ENCODE assay signal across 1 cellular context in genomic region chr14:52948039-52948438, GRCh38.
TF ChIP-seq lines count a peak whose summit lies in the region.

No MANE protein-coding gene starts in this region.

TF ChIP-seq in HepG2, 621 proteins besides CTCF, POLR2A, EP300 and RAD21 (continued from another document and continues in another):
- no peak for TF ChIP-seq RERE (CRISPR knock-in tag; IDR thresholded peaks at IDR 0.05; ENCODE audit: low read depth)
- TF ChIP-seq KAT7 (CRISPR knock-in tag; IDR thresholded peaks at IDR 0.05; ENCODE audit: borderline replicate concordance), result no peak
- no peak for TF ChIP-seq ZNF788 (CRISPR knock-in tag; IDR thresholded peaks at IDR 0.05; ENCODE audit: borderline replicate concordance)
- TF ChIP-seq FOXJ3 (CRISPR knock-in tag; IDR thresholded peaks at IDR 0.05; ENCODE audit: borderline replicate concordance), result peak; percentile 74; the same call in 1 of the 2 replicates
- TF ChIP-seq PHF5A (CRISPR knock-in tag; IDR thresholded peaks at IDR 0.05; ENCODE audit: low read depth, unreplicated experiment), result no peak
- TF ChIP-seq SRSF1 (optimal IDR thresholded peaks at IDR 0.05; ENCODE audit: low read depth, low read length), result no peak
- no peak for TF ChIP-seq SOX13 (IDR thresholded peaks at IDR 0.05)
- peak in 1 of 2 experiments; percentile 80; a peak in 2 of 4 replicates for TF ChIP-seq SOX13 (CRISPR knock-in tag; conservative IDR thresholded peaks at IDR 0.05 in 1 of 2, IDR thresholded peaks at IDR 0.05 in 1 of 2)
- TF ChIP-seq, protein P1, sequence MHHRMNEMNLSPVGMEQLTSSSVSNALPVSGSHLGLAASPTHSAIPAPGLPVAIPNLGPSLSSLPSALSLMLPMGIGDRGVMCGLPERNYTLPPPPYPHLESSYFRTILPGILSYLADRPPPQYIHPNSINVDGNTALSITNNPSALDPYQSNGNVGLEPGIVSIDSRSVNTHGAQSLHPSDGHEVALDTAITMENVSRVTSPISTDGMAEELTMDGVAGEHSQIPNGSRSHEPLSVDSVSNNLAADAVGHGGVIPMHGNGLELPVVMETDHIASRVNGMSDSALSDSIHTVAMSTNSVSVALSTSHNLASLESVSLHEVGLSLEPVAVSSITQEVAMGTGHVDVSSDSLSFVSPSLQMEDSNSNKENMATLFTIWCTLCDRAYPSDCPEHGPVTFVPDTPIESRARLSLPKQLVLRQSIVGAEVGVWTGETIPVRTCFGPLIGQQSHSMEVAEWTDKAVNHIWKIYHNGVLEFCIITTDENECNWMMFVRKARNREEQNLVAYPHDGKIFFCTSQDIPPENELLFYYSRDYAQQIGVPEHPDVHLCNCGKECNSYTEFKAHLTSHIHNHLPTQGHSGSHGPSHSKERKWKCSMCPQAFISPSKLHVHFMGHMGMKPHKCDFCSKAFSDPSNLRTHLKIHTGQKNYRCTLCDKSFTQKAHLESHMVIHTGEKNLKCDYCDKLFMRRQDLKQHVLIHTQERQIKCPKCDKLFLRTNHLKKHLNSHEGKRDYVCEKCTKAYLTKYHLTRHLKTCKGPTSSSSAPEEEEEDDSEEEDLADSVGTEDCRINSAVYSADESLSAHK (CRISPR knock-in tag; IDR thresholded peaks at IDR 0.05; ENCODE audit: borderline replicate concordance), result no peak
- no peak for TF ChIP-seq SPEN (CRISPR knock-in tag; IDR thresholded peaks at IDR 0.05; ENCODE audit: low read depth)
- TF ChIP-seq ZNF12 (CRISPR knock-in tag; IDR thresholded peaks at IDR 0.05), result peak; percentile 27; the same call in 1 of the 2 replicates
- no peak for TF ChIP-seq YEATS2 (CRISPR knock-in tag; IDR thresholded peaks at IDR 0.05; ENCODE audit: borderline replicate concordance)
- TF ChIP-seq, protein P2, sequence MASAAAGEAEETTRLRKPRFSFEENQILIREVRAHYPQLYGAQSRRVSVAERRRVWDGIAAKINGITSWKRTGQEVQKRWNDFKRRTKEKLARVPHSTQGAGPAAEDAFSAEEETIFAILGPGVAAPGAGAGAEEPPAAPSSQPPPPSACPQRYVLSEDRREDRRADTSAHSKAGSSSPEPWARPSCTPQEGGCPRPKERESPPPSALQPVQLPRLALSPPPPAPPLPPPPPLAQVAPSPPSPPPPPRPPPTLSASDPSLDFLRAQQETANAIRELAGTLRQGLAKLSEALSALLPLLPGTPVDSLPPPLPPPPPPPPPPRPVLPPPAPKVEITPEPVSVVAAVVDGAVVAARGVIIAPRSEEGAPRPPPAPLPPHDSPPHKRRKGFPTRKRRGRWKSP (CRISPR knock-in tag; IDR thresholded peaks at IDR 0.05), result no peak
- TF ChIP-seq ZNF367 (CRISPR knock-in tag; IDR thresholded peaks at IDR 0.05; ENCODE audit: borderline replicate concordance), result no peak
- no peak for TF ChIP-seq THYN1 (CRISPR knock-in tag; IDR thresholded peaks at IDR 0.05; ENCODE audit: borderline replicate concordance, low read depth)
- TF ChIP-seq RFX3 (CRISPR knock-in tag; IDR thresholded peaks at IDR 0.05), result no peak
- no peak for TF ChIP-seq MIXL1 (CRISPR knock-in tag; IDR thresholded peaks at IDR 0.05)
- no peak for TF ChIP-seq ZNF720 (CRISPR knock-in tag; IDR thresholded peaks at IDR 0.05)
- no peak for TF ChIP-seq NCOA1 (CRISPR knock-in tag; IDR thresholded peaks at IDR 0.05)
- no peak; the same call in 1 of the 2 replicates for TF ChIP-seq ZNF362 (CRISPR knock-in tag; IDR thresholded peaks at IDR 0.05; ENCODE audit: borderline replicate concordance)
- TF ChIP-seq ZNF280D (CRISPR knock-in tag; IDR thresholded peaks at IDR 0.05), result no peak
- no peak for TF ChIP-seq HOXA5 (CRISPR knock-in tag; IDR thresholded peaks at IDR 0.05)
- TF ChIP-seq LBX2 (CRISPR knock-in tag; IDR thresholded peaks at IDR 0.05; ENCODE audit: borderline replicate concordance), result no peak
- TF ChIP-seq NR2F1 (CRISPR knock-in tag; IDR thresholded peaks at IDR 0.05), result peak; percentile 60 to 79; a peak in 3 of 4 replicates
- no peak for TF ChIP-seq MED8 (CRISPR knock-in tag; IDR thresholded peaks at IDR 0.05; ENCODE audit: insufficient replicate concordance)
- TF ChIP-seq ZNF432 (CRISPR knock-in tag; IDR thresholded peaks at IDR 0.05; ENCODE audit: borderline replicate concordance), result no peak
- TF ChIP-seq, protein P3, sequence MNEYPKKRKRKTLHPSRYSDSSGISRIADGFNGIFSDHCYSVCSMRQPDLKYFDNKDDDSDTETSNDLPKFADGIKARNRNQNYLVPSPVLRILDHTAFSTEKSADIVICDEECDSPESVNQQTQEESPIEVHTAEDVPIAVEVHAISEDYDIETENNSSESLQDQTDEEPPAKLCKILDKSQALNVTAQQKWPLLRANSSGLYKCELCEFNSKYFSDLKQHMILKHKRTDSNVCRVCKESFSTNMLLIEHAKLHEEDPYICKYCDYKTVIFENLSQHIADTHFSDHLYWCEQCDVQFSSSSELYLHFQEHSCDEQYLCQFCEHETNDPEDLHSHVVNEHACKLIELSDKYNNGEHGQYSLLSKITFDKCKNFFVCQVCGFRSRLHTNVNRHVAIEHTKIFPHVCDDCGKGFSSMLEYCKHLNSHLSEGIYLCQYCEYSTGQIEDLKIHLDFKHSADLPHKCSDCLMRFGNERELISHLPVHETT (CRISPR knock-in tag; conservative IDR thresholded peaks at IDR 0.05), result no peak
- no peak for TF ChIP-seq ZSCAN25 (CRISPR knock-in tag; IDR thresholded peaks at IDR 0.05)
- TF ChIP-seq HMGA1 (CRISPR knock-in tag; conservative IDR thresholded peaks at IDR 0.05), result no peak
- TF ChIP-seq PLSCR1 (CRISPR knock-in tag; IDR thresholded peaks at IDR 0.05; ENCODE audit: borderline replicate concordance), result no peak
- no peak for TF ChIP-seq MAZ (IDR thresholded peaks at IDR 0.05; ENCODE audit: borderline replicate concordance, low read depth, low read length)
- TF ChIP-seq MAZ (CRISPR knock-in tag; IDR thresholded peaks at IDR 0.05; ENCODE audit: low read depth), result no peak
- TF ChIP-seq, protein P4, sequence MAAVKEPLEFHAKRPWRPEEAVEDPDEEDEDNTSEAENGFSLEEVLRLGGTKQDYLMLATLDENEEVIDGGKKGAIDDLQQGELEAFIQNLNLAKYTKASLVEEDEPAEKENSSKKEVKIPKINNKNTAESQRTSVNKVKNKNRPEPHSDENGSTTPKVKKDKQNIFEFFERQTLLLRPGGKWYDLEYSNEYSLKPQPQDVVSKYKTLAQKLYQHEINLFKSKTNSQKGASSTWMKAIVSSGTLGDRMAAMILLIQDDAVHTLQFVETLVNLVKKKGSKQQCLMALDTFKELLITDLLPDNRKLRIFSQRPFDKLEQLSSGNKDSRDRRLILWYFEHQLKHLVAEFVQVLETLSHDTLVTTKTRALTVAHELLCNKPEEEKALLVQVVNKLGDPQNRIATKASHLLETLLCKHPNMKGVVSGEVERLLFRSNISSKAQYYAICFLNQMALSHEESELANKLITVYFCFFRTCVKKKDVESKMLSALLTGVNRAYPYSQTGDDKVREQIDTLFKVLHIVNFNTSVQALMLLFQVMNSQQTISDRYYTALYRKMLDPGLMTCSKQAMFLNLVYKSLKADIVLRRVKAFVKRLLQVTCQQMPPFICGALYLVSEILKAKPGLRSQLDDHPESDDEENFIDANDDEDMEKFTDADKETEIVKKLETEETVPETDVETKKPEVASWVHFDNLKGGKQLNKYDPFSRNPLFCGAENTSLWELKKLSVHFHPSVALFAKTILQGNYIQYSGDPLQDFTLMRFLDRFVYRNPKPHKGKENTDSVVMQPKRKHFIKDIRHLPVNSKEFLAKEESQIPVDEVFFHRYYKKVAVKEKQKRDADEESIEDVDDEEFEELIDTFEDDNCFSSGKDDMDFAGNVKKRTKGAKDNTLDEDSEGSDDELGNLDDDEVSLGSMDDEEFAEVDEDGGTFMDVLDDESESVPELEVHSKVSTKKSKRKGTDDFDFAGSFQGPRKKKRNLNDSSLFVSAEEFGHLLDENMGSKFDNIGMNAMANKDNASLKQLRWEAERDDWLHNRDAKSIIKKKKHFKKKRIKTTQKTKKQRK (IDR thresholded peaks at IDR 0.05; ENCODE audit: low read length), result no peak
- TF ChIP-seq, protein P5, sequence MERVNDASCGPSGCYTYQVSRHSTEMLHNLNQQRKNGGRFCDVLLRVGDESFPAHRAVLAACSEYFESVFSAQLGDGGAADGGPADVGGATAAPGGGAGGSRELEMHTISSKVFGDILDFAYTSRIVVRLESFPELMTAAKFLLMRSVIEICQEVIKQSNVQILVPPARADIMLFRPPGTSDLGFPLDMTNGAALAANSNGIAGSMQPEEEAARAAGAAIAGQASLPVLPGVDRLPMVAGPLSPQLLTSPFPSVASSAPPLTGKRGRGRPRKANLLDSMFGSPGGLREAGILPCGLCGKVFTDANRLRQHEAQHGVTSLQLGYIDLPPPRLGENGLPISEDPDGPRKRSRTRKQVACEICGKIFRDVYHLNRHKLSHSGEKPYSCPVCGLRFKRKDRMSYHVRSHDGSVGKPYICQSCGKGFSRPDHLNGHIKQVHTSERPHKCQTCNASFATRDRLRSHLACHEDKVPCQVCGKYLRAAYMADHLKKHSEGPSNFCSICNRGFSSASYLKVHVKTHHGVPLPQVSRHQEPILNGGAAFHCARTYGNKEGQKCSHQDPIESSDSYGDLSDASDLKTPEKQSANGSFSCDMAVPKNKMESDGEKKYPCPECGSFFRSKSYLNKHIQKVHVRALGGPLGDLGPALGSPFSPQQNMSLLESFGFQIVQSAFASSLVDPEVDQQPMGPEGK (CRISPR knock-in tag; IDR thresholded peaks at IDR 0.05), result 0 out of 2 replicates have a peak, but pooled peaks have one; percentile 29
